ENCODE assay signal across 8 cellular contexts in the genomic region with DNA sequence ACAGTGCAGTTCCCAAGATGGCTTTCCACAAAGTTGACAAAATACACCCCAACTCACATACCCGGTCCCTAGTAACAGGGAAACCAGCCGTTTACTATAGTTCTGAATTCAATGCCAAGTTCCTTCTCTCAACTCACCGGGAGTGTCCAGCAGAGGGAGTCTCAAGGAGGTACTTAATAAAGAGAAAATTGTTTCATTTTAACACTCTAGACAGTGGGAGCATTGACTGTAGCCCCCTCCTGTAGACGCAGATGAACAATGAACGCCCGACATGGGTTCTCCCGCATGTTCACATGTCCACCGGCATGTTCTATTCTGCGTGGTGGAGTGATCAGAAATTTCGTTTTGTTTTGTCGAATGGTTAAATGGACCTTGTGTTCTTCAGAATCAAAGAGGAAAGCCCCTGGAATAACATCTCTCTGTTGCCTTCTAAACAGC. TPM values are rescaled to one million over a fixed set of nuclear protein-coding genes. Genes with fewer than 3 reads are reported as not detected.
DNase-seq lines count a peak whose midpoint lies in the region; ATAC-seq and TF ChIP-seq lines count a peak whose summit lies in the region.

No MANE protein-coding gene starts in this region.

- H3K4me3 ChIP-seq in adrenal gland (peak overlapping the region in 2 of 4 donors; percentile 88 to 95), cardiac muscle cell (peak overlapping the region; percentile 87), parathyroid adenoma (ENCODE audit: low read depth, low read length) (peak overlapping the region; percentile 74)

- H3K27ac ChIP-seq in adrenal gland = peak overlapping the region; percentile 11 to 98 (median 89)
- H3K27ac ChIP-seq in cardiac muscle cell = peak overlapping the region; percentile 76
- peak overlapping the region; percentile 84 for H3K27ac ChIP-seq in parathyroid adenoma

- no peak overlapping the region for H3K9ac ChIP-seq in parathyroid adenoma

- no peaks in the 10 kb centered on the region for H3K36me3 ChIP-seq in adrenal gland (replicated peaks in 1 of 2)
- H3K36me3 ChIP-seq in cardiac muscle cell = no peaks in the 10 kb centered on the region
- H3K36me3 ChIP-seq in parathyroid adenoma (ENCODE audit: control insufficient read depth, insufficient read depth, low read length) = no peaks in the 10 kb centered on the region

- H3K27me3 ChIP-seq in adrenal gland = no peaks in the 10 kb centered on the region
- no peaks in the 10 kb centered on the region for H3K27me3 ChIP-seq in cardiac muscle cell
- no peaks in the 10 kb centered on the region for H3K27me3 ChIP-seq in parathyroid adenoma (ENCODE audit: control insufficient read depth, insufficient read depth, low read length)

- peak overlapping the region; percentile 89 for H3K4me2 ChIP-seq in parathyroid adenoma (ENCODE audit: low read length)

- H3K9me3 ChIP-seq in adrenal gland (replicated peaks in 1 of 3) = no peaks in the 10 kb centered on the region
- H3K9me3 ChIP-seq in cardiac muscle cell (ENCODE audit: low read depth) = no peaks in the 10 kb centered on the region
- no peaks in the 10 kb centered on the region for H3K9me3 ChIP-seq in parathyroid adenoma (ENCODE audit: control insufficient read depth, low read length)

- TF ChIP-seq POLR2A in adrenal gland (IDR thresholded peaks at IDR 0.05) = peak in 1 of 2 donors; percentile 25

- in situ Hi-C loops in SK-MEL-5 (cut with HindIII; ENCODE audit: low pct_unique_long_range_greater_than_20kb, low sequenced_read_pairs) = no loop called here

- peaks cover 29% of the 10 kb centered on the region for H3K79me2 ChIP-seq in parathyroid adenoma

- H2AFZ ChIP-seq in parathyroid adenoma = peak overlapping the region; percentile 1

- intact Hi-C loops in adrenal gland (cut with DNase I) = loop anchor here (5.0 to 10.0 kb wide), 2 partner anchors 121 to 226 kb away; no protein-coding TSS in a partner anchor

- peak; percentile 66 for DNase-seq in AG08396 (ENCODE audit: low spot score)
- peak; percentile 77 for DNase-seq in LoVo (ENCODE audit: low spot score)
- DNase-seq in SK-MEL-5 (ENCODE audit: low read depth, low spot score) = peak; percentile 99
- DNase-seq in adrenal gland = peak; percentile 54 to 86 (median 66)
- DNase-seq in cardiac muscle cell (ENCODE audit: low read depth in 1 of 2, low spot score in 1 of 2) = peak; percentile 78 to 89
- no peak for DNase-seq in islet precursor cell

- ATAC-seq in GM18907 (IDR thresholded peaks at IDR 0.05; ENCODE audit: unreplicated experiment) = peak; percentile 40

- WGBS in adrenal gland, 4 donors = 0 to 8% (median 2%) methylated on average over 11 of the region's 11 CpGs

- H3K4me1 ChIP-seq in adrenal gland (replicated peaks in 1 of 2) (peaks cover 29 to 39% of the 10 kb centered on the region in 2 donors), cardiac muscle cell (ENCODE audit: low read depth) (peaks cover 27% of the 10 kb centered on the region), parathyroid adenoma (peaks cover 12% of the 10 kb centered on the region)

- peak; percentile 48 to 74 (median 65) for TF ChIP-seq CTCF in adrenal gland (IDR thresholded peaks at IDR 0.05)
- TF ChIP-seq CTCF in cardiac muscle cell (IDR thresholded peaks at IDR 0.05; ENCODE audit: low read depth, low read length) = peak; percentile 78
- TF ChIP-seq CTCF in parathyroid adenoma (IDR thresholded peaks at IDR 0.05) = peak; percentile 75

RNA-seq across cellular contexts. Expression of gene HIPK2, which starts 1.9 kb away (rescaled TPM):
- total RNA-seq in SK-MEL-5 (2014; rRNA removed; shearing (Covaris generic)) = 16.1 and 21.2 TPM in 2 replicates
- polyA plus RNA-seq in SK-MEL-5 (2015; cell fraction: cytosol; rRNA removed) = 28.4 and 40.8 TPM in 2 replicates
- 11.1 and 13.4 TPM in 2 replicates for polyA plus RNA-seq in SK-MEL-5 (2015; cell fraction: nucleus; rRNA removed)
- 10 to 100 TPM; 36.3 to 82.4 (median 64.2) TPM for total RNA-seq in adrenal gland
- polyA plus RNA-seq in adrenal gland = 10 to 100 TPM in 2 of 3 donors, 1 to 10 TPM in 1; 4.7 to 20.8 (median 14.7) TPM
- 35.9 and 47.0 TPM in 2 replicates for total RNA-seq in cardiac muscle cell
- polyA plus RNA-seq in cardiac muscle cell = 23.2 and 29.6 TPM in 2 replicates

RNA-seq across cellular contexts. Expression of gene TBXAS1, which starts 53.2 kb away (rescaled TPM):
- 3.4 and 10.1 TPM in 2 replicates for total RNA-seq in SK-MEL-5 (2014; rRNA removed; shearing (Covaris generic))
- polyA plus RNA-seq in SK-MEL-5 (2015; cell fraction: cytosol; rRNA removed) = 0.56 and 3.1 TPM in 2 replicates
- 2.9 and 6.3 TPM in 2 replicates for polyA plus RNA-seq in SK-MEL-5 (2015; cell fraction: nucleus; rRNA removed)
- total RNA-seq in adrenal gland = 10 to 100 TPM; 15.3 to 87.0 (median 32.3) TPM
- 10 to 100 TPM in 2 of 3 donors, 1 to 10 TPM in 1; 9.0 to 12.8 (median 10.5) TPM for polyA plus RNA-seq in adrenal gland
- 0.83 and 4.1 TPM in 2 replicates for total RNA-seq in cardiac muscle cell
- 2.9 and 6.2 TPM in 2 replicates for polyA plus RNA-seq in cardiac muscle cell
